In the genomic region with DNA sequence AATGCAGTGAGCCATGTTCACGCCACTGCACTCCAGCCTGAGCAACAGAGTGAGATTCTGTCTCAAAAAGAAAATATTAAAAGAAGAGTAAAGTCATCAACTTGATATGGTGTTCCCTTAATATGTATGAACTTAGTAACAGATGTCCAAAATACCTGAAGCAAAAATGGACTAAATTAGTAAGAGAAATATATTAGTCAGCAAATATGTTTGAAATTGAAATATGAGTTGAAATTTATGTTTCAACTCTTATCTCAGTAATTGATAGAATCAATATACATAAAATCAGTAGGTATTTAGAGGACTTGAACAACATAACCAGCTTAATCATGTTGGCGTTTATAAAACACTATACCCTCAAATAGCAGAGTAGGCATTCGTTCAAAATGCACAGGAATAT, we compare ENCODE assay signal across 33 cellular contexts.
DNase-seq lines count a peak whose midpoint lies in the region; ATAC-seq, FAIRE-seq and TF ChIP-seq lines count a peak whose summit lies in the region.
"Had no signal": no experiment of that assay in that cellular context is flagged by ENCODE, and none has a peak within 500 bp of the region (broad histone marks: within the 10 kb centered on the region; RNA-seq: fewer than 3 reads in every experiment).

No MANE protein-coding gene starts in this region.

- H3K14ac ChIP-seq in IMR-90 (replicated peaks; ENCODE audit: low read depth, low read length): no peak overlapping the region

- H3K9ac ChIP-seq in HepG2 (ENCODE audit: insufficient read depth, low read depth, low read length): no peak overlapping the region
- no peak overlapping the region for H3K9ac ChIP-seq in IMR-90 (ENCODE audit: low read depth, low read length)
- no peak overlapping the region for H3K9ac ChIP-seq in K562 (ENCODE audit: insufficient read depth in 1 of 2, low read depth in 2 of 2, low read length in 2 of 2)
- H3K9ac ChIP-seq: BLaER1; BLaER1 treated with 17β-estradiol and CSF1 and Interleukin-3, amounts not matched to agents 10 nM and 100 nM had no signal

- POLR2A ChIA-PET in HepG2 (lab: Yijun Ruan, JAX): no interaction called here
- POLR2A ChIA-PET in A549 (lab: Yijun Ruan, JAX): no interaction called here
- POLR2A ChIA-PET in IMR-90 (lab: Charles Lee; ENCODE audit: unreplicated experiment): no interaction called here
- POLR2A ChIA-PET in K562 (lab: Yijun Ruan, JAX): no interaction called here

- no peak overlapping the region for H3K18ac ChIP-seq in IMR-90 (ENCODE audit: low read depth, low read length)

- H3K9me1 ChIP-seq in IMR-90 (ENCODE audit: insufficient read depth, low read length) (no peaks in the 10 kb centered on the region), K562 (ENCODE audit: control insufficient read depth, insufficient read depth, low read length) (no peaks in the 10 kb centered on the region)

- H3K4me2 ChIP-seq in HepG2 (ENCODE audit: low read depth, low read length): no peak overlapping the region
- H3K4me2 ChIP-seq in A549: no peak overlapping the region
- no peak overlapping the region for H3K4me2 ChIP-seq in IMR-90 (ENCODE audit: low read depth, low read length)
- no peak overlapping the region for H3K4me2 ChIP-seq in K562 (ENCODE audit: insufficient read depth, low read length)
- H3K4me2 ChIP-seq: BLaER1; BLaER1 treated with 17β-estradiol and CSF1 and Interleukin-3, amounts not matched to agents 10 nM and 100 nM had no signal

- in situ Hi-C loops in HepG2 (cut with HindIII; ENCODE audit: extremely low pct_ligation_motif_present, low pct_unique_long_range_greater_than_20kb): no loop called here
- in situ Hi-C loops in IMR-90 (cut with MboI; ENCODE audit: low sequenced_read_pairs): no loop called here
- in situ Hi-C loops in K562 (cut with MboI): no loop called here

- no peaks in the 10 kb centered on the region for H3K27me3 ChIP-seq in HepG2 (ENCODE audit: control insufficient read depth in 1 of 2, insufficient read depth in 2 of 2, low read length in 2 of 2)
- H3K27me3 ChIP-seq in right lobe of liver: no peaks in the 10 kb centered on the region
- no peaks in the 10 kb centered on the region for H3K27me3 ChIP-seq in IMR-90 (ENCODE audit: control insufficient read depth, insufficient read depth, low read length)
- H3K27me3 ChIP-seq in K562 (ENCODE audit: control insufficient read depth in 2 of 2, insufficient read depth in 2 of 2, low read length in 2 of 2): no peaks in the 10 kb centered on the region
- H3K27me3 ChIP-seq: BE2C; BLaER1; BLaER1 treated with 17β-estradiol and CSF1 and Interleukin-3, amounts not matched to agents 10 nM and 100 nM had no signal

- H4K5ac ChIP-seq in IMR-90 (ENCODE audit: low read depth, low read length): no peak overlapping the region

- H4K20me1 ChIP-seq in HepG2 (ENCODE audit: insufficient read depth, low read length) (no peaks in the 10 kb centered on the region), IMR-90 (ENCODE audit: insufficient read depth, low read length) (no peaks in the 10 kb centered on the region), K562 (replicated peaks; ENCODE audit: control insufficient read depth, insufficient read depth, low read length) (no peaks in the 10 kb centered on the region)
- H4K20me1 ChIP-seq: BLaER1; BLaER1 treated with 17β-estradiol and CSF1 and Interleukin-3, amounts not matched to agents 10 nM and 100 nM had no signal

- no peak overlapping the region for H3K4ac ChIP-seq in IMR-90 (ENCODE audit: low read depth, low read length)

- intact Hi-C loops in HepG2 (cut with micrococcal nuclease; ENCODE audit: unreplicated experiment): no loop called here
- intact Hi-C loops in right lobe of liver (cut with DNase I): no loop called here
- intact Hi-C loops in IMR-90 (cut with micrococcal nuclease): no loop called here
- intact Hi-C loops in K562 (cut with micrococcal nuclease): no loop called here

- 6% methylated on average over 3 of the region's 3 CpGs for WGBS in HepG2 (ENCODE audit: low lambda C conversion rate)
- 85% methylated on average over 3 of the region's 3 CpGs for WGBS in right lobe of liver (ENCODE audit: insufficient coverage, low coverage, low lambda C conversion rate, missing lambda C conversion rate)
- 9% methylated on average over 3 of the region's 3 CpGs for WGBS in A549 (ENCODE audit: missing lambda C conversion rate)
- WGBS in IMR-90 (ENCODE audit: extremely low coverage in 2 of 2, insufficient read length in 1 of 2), 2 experiments: no CpG with 5 or more reads among the region's 3 CpGs
- WGBS in K562 (ENCODE audit: insufficient coverage, low coverage, missing lambda C conversion rate): 0% methylated on average over 3 of the region's 3 CpGs

- no peak overlapping the region for H3K56ac ChIP-seq in IMR-90 (ENCODE audit: extremely low read depth, insufficient read depth, low read length)

- no peaks in the 10 kb centered on the region for H3K79me2 ChIP-seq in HepG2 (ENCODE audit: insufficient read depth, low read length)
- no peaks in the 10 kb centered on the region for H3K79me2 ChIP-seq in K562 (ENCODE audit: control insufficient read depth, insufficient read depth, low read length)

- H2AK5ac ChIP-seq in IMR-90 (ENCODE audit: low read depth, low read length): no peak overlapping the region

- FAIRE-seq in HepG2 (lab: Jason Lieb, UNC) (no peak), A549 (lab: Jason Lieb, UNC) (no peak), K562 (lab: Jason Lieb, UNC) (no peak)
- FAIRE-seq: D721Med had no signal

- H3K23ac ChIP-seq in IMR-90 (ENCODE audit: low read depth, low read length): no peak overlapping the region

- H3K4me1 ChIP-seq in HepG2 (ENCODE audit: insufficient read depth, low read length): no peaks in the 10 kb centered on the region
- no peaks in the 10 kb centered on the region for H3K4me1 ChIP-seq in right lobe of liver
- no peaks in the 10 kb centered on the region for H3K4me1 ChIP-seq in A549
- no peaks in the 10 kb centered on the region for H3K4me1 ChIP-seq in IMR-90 (ENCODE audit: control insufficient read depth, insufficient read depth, low read length)
- no peaks in the 10 kb centered on the region for H3K4me1 ChIP-seq in K562 (replicated peaks in 1 of 2; ENCODE audit: control insufficient read depth in 2 of 2, insufficient read depth in 2 of 2, low read length in 2 of 2)
- H3K4me1 ChIP-seq: BE2C; BLaER1; BLaER1 treated with 17β-estradiol and CSF1 and Interleukin-3, amounts not matched to agents 10 nM and 100 nM; Caco-2 had no signal

- no peak overlapping the region for H3K27ac ChIP-seq in HepG2 (ENCODE audit: extremely low read length, insufficient read depth, low read length)
- H3K27ac ChIP-seq in right lobe of liver: no peak overlapping the region
- H3K27ac ChIP-seq in A549: no peak overlapping the region
- no peak overlapping the region for H3K27ac ChIP-seq in IMR-90 (ENCODE audit: insufficient read depth, low read length)
- H3K27ac ChIP-seq in K562 (ENCODE audit: extremely low read depth, low read depth, low read length): no peak overlapping the region
- H3K27ac ChIP-seq: 22Rv1; BLaER1; BLaER1 treated with 17β-estradiol and CSF1 and Interleukin-3, amounts not matched to agents 10 nM and 100 nM; C4-2B had no signal

- H3K4me3 ChIP-seq in HepG2 (replicated peaks in 1 of 3; ENCODE audit: insufficient read depth in 1 of 3, low read depth in 2 of 3, low read length in 3 of 3) (no peak overlapping the region), right lobe of liver (no peak overlapping the region), A549 (no peak overlapping the region), IMR-90 (ENCODE audit: insufficient read depth, low read depth, low read length) (no peak overlapping the region), K562 (no peak overlapping the region)
- H3K4me3 ChIP-seq: BLaER1; BLaER1 treated with 17β-estradiol and CSF1 and Interleukin-3, amounts not matched to agents 10 nM and 100 nM had no signal

- CTCF ChIA-PET in HepG2 (lab: Yijun Ruan, JAX; ENCODE audit: low intra/inter-chr PET ratio, low total read pairs) (no interaction called here), A549 (lab: Yijun Ruan, JAX) (no interaction called here), IMR-90 (lab: Yijun Ruan, JAX) (no interaction called here), K562 (lab: Yijun Ruan, JAX; ENCODE audit: low intra/inter-chr PET ratio) (no interaction called here)

- H3K79me1 ChIP-seq in IMR-90 (ENCODE audit: low read depth in 1 of 2, low read length in 2 of 2): no peaks in the 10 kb centered on the region

- ATAC-seq in HepG2 (no peak), right lobe of liver (no peak), A549 (no peak), IMR-90 (ENCODE audit: low read depth) (no peak), K562 (no peak), GM18520 (IDR thresholded peaks at IDR 0.05; ENCODE audit: unreplicated experiment) (no peak), HG03175 (IDR thresholded peaks at IDR 0.05; ENCODE audit: unreplicated experiment) (no peak)
- ATAC-seq: CD8-positive, alpha-beta T cell had no signal

- TF ChIP-seq POLR2A in HepG2 (IDR thresholded peaks at IDR 0.05; ENCODE audit: insufficient read depth in 1 of 2, low read depth in 2 of 2, low read length in 2 of 2) (no peak), right lobe of liver (IDR thresholded peaks at IDR 0.05) (no peak), A549 (IDR thresholded peaks at IDR 0.05; ENCODE audit: low read length) (no peak), IMR-90 (IDR thresholded peaks at IDR 0.05; ENCODE audit: low read depth, low read length) (no peak), K562 (conservative IDR thresholded peaks at IDR 0.05) (no peak)

- no peak overlapping the region for H4K91ac ChIP-seq in IMR-90 (ENCODE audit: insufficient read depth, low read depth, low read length)

- DNase-seq in HepG2 (ENCODE audit: low spot score): no peak
- DNase-seq in right lobe of liver: no peak
- DNase-seq in A549 (ENCODE audit: low read depth in 1 of 2, low spot score in 1 of 2): no peak
- DNase-seq in IMR-90: no peak
- no peak for DNase-seq in K562 (ENCODE audit: extremely low read depth in 1 of 4, low spot score in 3 of 4)
- DNase-seq in NCI-H510A treated with DMSO at 0.1 percent for 48 hours (lab: John Stamatoyannopoulos, UW): no peak
- DNase-seq: 8988T; ACHN; AML-193; BE2C; C1 segment of cervical spinal cord; Caco-2; Calu3; CD4-positive, alpha-beta memory T cell; CD4-positive, alpha-beta T cell; CD4-positive, CD25-positive, alpha-beta regulatory T cell; CD8-positive, alpha-beta memory T cell; CD8-positive, alpha-beta T cell; COR-L47; DMS 273 treated with DMSO at 0.1 percent for 48 hours; DMS153; DMS53; DMS79; DMS79 treated with DMSO at 0.1 percent for 48 hours; DND-41; EL had no signal

- H3K9me3 ChIP-seq in HepG2 (ENCODE audit: low read length) (no peaks in the 10 kb centered on the region), right lobe of liver (no peaks in the 10 kb centered on the region), A549 (no peaks in the 10 kb centered on the region), IMR-90 (ENCODE audit: control insufficient read depth, insufficient read depth, low read length) (no peaks in the 10 kb centered on the region), K562 (replicated peaks; ENCODE audit: control insufficient read depth, insufficient read depth, low read depth, low read length) (no peaks in the 10 kb centered on the region)
- H3K9me3 ChIP-seq: BE2C; BLaER1; BLaER1 treated with 17β-estradiol and CSF1 and Interleukin-3, amounts not matched to agents 10 nM and 100 nM; Caco-2 had no signal

- H3K36me3 ChIP-seq in HepG2 (replicated peaks in 1 of 2; ENCODE audit: control insufficient read depth in 1 of 2, insufficient read depth in 2 of 2, low read length in 2 of 2) (no peaks in the 10 kb centered on the region), right lobe of liver (no peaks in the 10 kb centered on the region), IMR-90 (ENCODE audit: control insufficient read depth, insufficient read depth, low read length) (no peaks in the 10 kb centered on the region), K562 (ENCODE audit: control insufficient read depth, insufficient read depth, low read length) (no peaks in the 10 kb centered on the region)
- H3K36me3 ChIP-seq: BE2C; BLaER1; BLaER1 treated with 17β-estradiol and CSF1 and Interleukin-3, amounts not matched to agents 10 nM and 100 nM had no signal

- TF ChIP-seq RAD21 in HepG2 (CRISPR knock-in tag; IDR thresholded peaks at IDR 0.05) (no peak), A549 (conservative IDR thresholded peaks at IDR 0.05 in 1 of 2, IDR thresholded peaks at IDR 0.05 in 1 of 2) (no peak), IMR-90 (IDR thresholded peaks at IDR 0.05; ENCODE audit: low read length) (no peak), K562 (CRISPR knock-in tag; conservative IDR thresholded peaks at IDR 0.05 in 1 of 2, IDR thresholded peaks at IDR 0.05 in 1 of 2) (no peak)

- H2BK20ac ChIP-seq in IMR-90 (ENCODE audit: low read depth, low read length): no peak overlapping the region

- TF ChIP-seq EP300 in HepG2 (IDR thresholded peaks at IDR 0.05; ENCODE audit: low read depth in 2 of 2, low read length in 2 of 2) (no peak), HepG2 (CRISPR knock-in tag; IDR thresholded peaks at IDR 0.05; ENCODE audit: borderline replicate concordance) (no peak), A549 (IDR thresholded peaks at IDR 0.05) (no peak), K562 (IDR thresholded peaks at IDR 0.05; ENCODE audit: low read length) (no peak)

- H2AFZ ChIP-seq in HepG2 (ENCODE audit: low read length) (no peak overlapping the region), IMR-90 (replicated peaks; ENCODE audit: low read length, poor library complexity) (no peak overlapping the region), K562 (ENCODE audit: low read depth, low read length) (no peak overlapping the region)

- H2AK9ac ChIP-seq in IMR-90 (replicated peaks; ENCODE audit: low read depth, low read length, poor library complexity): no peak overlapping the region

- no peak overlapping the region for H2BK120ac ChIP-seq in IMR-90 (ENCODE audit: low read depth, low read length)

- no peak overlapping the region for H2BK15ac ChIP-seq in IMR-90 (ENCODE audit: low read depth, low read length)

- dilution Hi-C loops in IMR-90 (cut with HindIII; ENCODE audit: low sequenced_read_pairs, unreplicated experiment): no loop called here

- TF ChIP-seq CTCF in HepG2 (CRISPR knock-in tag; IDR thresholded peaks at IDR 0.05): no peak
- TF ChIP-seq CTCF in right lobe of liver (IDR thresholded peaks at IDR 0.05): no peak
- no peak for TF ChIP-seq CTCF in A549 (IDR thresholded peaks at IDR 0.05)
- no peak for TF ChIP-seq CTCF in IMR-90 (conservative IDR thresholded peaks at IDR 0.05; ENCODE audit: low read depth, low read length)
- TF ChIP-seq CTCF in K562 (IDR thresholded peaks at IDR 0.05 in 2 of 3, conservative IDR thresholded peaks at IDR 0.05 in 1 of 3; ENCODE audit: insufficient read depth in 2 of 3, low read depth in 1 of 3, low read length in 3 of 3): no peak

- no peak overlapping the region for H2BK5ac ChIP-seq in IMR-90 (ENCODE audit: low read depth, low read length, poor library complexity, severe bottlenecking)

- H4K8ac ChIP-seq in IMR-90 (ENCODE audit: low read depth in 2 of 2, low read length in 2 of 2): no peak overlapping the region

- BruUV-seq in HepG2 (replicated peaks; lab: Mats Ljungman, UMichigan) (no TSS peak), IMR-90 (replicated peaks; lab: Mats Ljungman, UMichigan) (no TSS peak), K562 (replicated peaks; lab: Mats Ljungman, UMichigan) (no TSS peak)

Comparison
In these comparisons a context has a peak if more than half of its experiments do, and no peak if none do; other contexts are left out.
1. Of the 241 proteins assayed by ChIP-seq in both HepG2 and K562: peak only in HepG2: MAFF and MAFK; only in K562: MAFG; in both: none; in neither: 238.